In the genomic region with DNA sequence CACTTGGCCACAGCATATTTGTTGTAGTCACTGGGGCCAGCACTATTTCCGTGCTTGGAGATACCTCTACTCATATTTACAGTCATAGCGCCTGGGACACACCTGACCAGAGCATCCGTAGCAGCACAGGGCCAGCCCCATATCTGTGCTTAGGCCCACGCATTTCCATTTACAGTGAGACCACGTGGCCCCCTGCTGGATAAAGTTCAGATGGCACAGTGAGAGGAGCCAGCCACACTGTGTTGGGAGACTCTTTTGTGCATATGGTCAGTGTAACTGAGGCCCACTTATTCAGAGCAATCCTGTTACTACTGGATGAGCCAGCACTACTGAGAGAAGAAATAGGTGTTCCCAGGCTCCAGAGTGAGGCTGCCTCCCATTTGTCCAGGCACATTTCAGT, we compare ENCODE assay signal across 8 cellular contexts.
A peak's percentile ranks its signal among the peaks of the same experiment; 100 is the strongest.
DNase-seq lines count a peak whose midpoint lies in the region; ATAC-seq and TF ChIP-seq lines count a peak whose summit lies in the region.

No MANE protein-coding gene starts in this region.

- H3K4me1 Mint-ChIP-seq in GM23338 (peaks cover 4% of the 10 kb centered on the region; the same call in 2 of the 3 replicates), immature natural killer cell (no peaks in the 10 kb centered on the region)

- ATAC-seq in GM23338 = peak; percentile 97

- H3K79me2 ChIP-seq in GM23338 (replicated peaks; ENCODE audit: insufficient read depth) (no peaks in the 10 kb centered on the region), smooth muscle cell (ENCODE audit: low read depth) (no peaks in the 10 kb centered on the region)

- no peak overlapping the region for H3K9ac ChIP-seq in smooth muscle cell (ENCODE audit: low read depth)

- no peaks in the 10 kb centered on the region for H3K36me3 ChIP-seq in GM23338 (ENCODE audit: insufficient read depth)
- no peaks in the 10 kb centered on the region for H3K36me3 ChIP-seq in smooth muscle cell (ENCODE audit: low read depth)

- H3K27ac ChIP-seq in GM23338 (ENCODE audit: low read depth) (no peak overlapping the region), smooth muscle cell (ENCODE audit: low read depth) (no peak overlapping the region)

- H3K36me3 Mint-ChIP-seq in GM23338 (ENCODE audit: low read depth) (no peaks in the 10 kb centered on the region), immature natural killer cell (no peaks in the 10 kb centered on the region)

- H3K27me3 ChIP-seq in GM23338 (ENCODE audit: insufficient read depth) = no peaks in the 10 kb centered on the region
- no peaks in the 10 kb centered on the region for H3K27me3 ChIP-seq in smooth muscle cell (ENCODE audit: low read depth)

- 0 out of 2 replicates have a peak, but pooled peaks cover 5% of the 10 kb centered on the region for H3K9me2 ChIP-seq in GM23338 (ENCODE audit: insufficient read depth)

- no peaks in the 10 kb centered on the region for H3K4me1 ChIP-seq in GM23338 (ENCODE audit: insufficient read depth)
- no peaks in the 10 kb centered on the region for H3K4me1 ChIP-seq in smooth muscle cell (ENCODE audit: low read depth)

- H3K4me3 Mint-ChIP-seq in GM23338 (no peak overlapping the region), immature natural killer cell (no peak overlapping the region)

- peak; percentile 66 to 90 for TF ChIP-seq CTCF in GM23338 (conservative IDR thresholded peaks at IDR 0.05; ENCODE audit: low read depth in 2 of 2)
- TF ChIP-seq CTCF in smooth muscle cell (IDR thresholded peaks at IDR 0.05; ENCODE audit: borderline replicate concordance, insufficient read depth, poor library complexity, severe bottlenecking) = peak; percentile 69

- no peaks in the 10 kb centered on the region for H3K9me3 ChIP-seq in smooth muscle cell (replicated peaks; ENCODE audit: low read depth)

- H3K9me3 Mint-ChIP-seq in GM23338 (peaks cover 8% of the 10 kb centered on the region), immature natural killer cell (peaks cover 0 to 7% (median 0%) of the 10 kb centered on the region in 6 donors)

- DNase-seq in 8988T (peak; percentile 37), GM04504 (ENCODE audit: low read depth) (peak; percentile 4), GM23338 (ENCODE audit: low spot score) (peak; percentile 82), head of caudate nucleus (peak in 38 of 42 donors; percentile 9 to 76 (median 50)), smooth muscle cell (lab: John Stamatoyannopoulos, UW; ENCODE audit: unreplicated experiment) (no peak), immature natural killer cell (no peak)
- peak; percentile 12 for DNase-seq in activated CD4-positive, alpha-beta T cell treated with anti-CD3 and anti-CD28 coated beads, Interleukin-2, amount 50 U/mL, for 1 hour

- H3K27ac Mint-ChIP-seq in GM23338 (no peak overlapping the region), immature natural killer cell (no peak overlapping the region)

- TF ChIP-seq EP300 in Ishikawa (IDR thresholded peaks at IDR 0.05; ENCODE audit: borderline replicate concordance) = no peak

- peak; percentile 57 for TF ChIP-seq RAD21 in Ishikawa (IDR thresholded peaks at IDR 0.05; ENCODE audit: low read depth)

- H3K4me3 ChIP-seq in GM23338 = no peak overlapping the region
- no peak overlapping the region for H3K4me3 ChIP-seq in smooth muscle cell

- intact Hi-C loops in head of caudate nucleus (cut with DNase I) = no loop called here

- no peak overlapping the region for H3K4me2 ChIP-seq in GM23338
- H3K4me2 ChIP-seq in smooth muscle cell = no peak overlapping the region

- peaks cover 2% of the 10 kb centered on the region for H3K27me3 Mint-ChIP-seq in GM23338 (ENCODE audit: insufficient read depth, low read depth, poor library complexity)
- no peaks in the 10 kb centered on the region for H3K27me3 Mint-ChIP-seq in immature natural killer cell (ENCODE audit: low read depth in 3 of 3)

- WGBS in smooth muscle cell (ENCODE audit: low lambda C conversion rate) = 34% methylated on average over 5 of the region's 5 CpGs

- peak overlapping the region; percentile 93 for H2AFZ ChIP-seq in GM23338
- no peak overlapping the region for H2AFZ ChIP-seq in smooth muscle cell (ENCODE audit: low read depth)

- H4K20me1 ChIP-seq in GM23338 (replicated peaks; ENCODE audit: insufficient read depth) (no peaks in the 10 kb centered on the region), smooth muscle cell (ENCODE audit: low read depth) (no peaks in the 10 kb centered on the region)

- H3F3A ChIP-seq in GM23338 (replicated peaks; ENCODE audit: low read depth) (no peaks in the 10 kb centered on the region), smooth muscle cell (ENCODE audit: low read depth) (no peaks in the 10 kb centered on the region)

TF ChIP-seq in GM23338, 12 proteins besides CTCF, POLR2A, EP300 and RAD21 (continues in another document):
- TF ChIP-seq ZNF331 (CRISPR knock-in tag; IDR thresholded peaks at IDR 0.05; ENCODE audit: low read depth) = no peak
- TF ChIP-seq NANOG (IDR thresholded peaks at IDR 0.05; ENCODE audit: borderline replicate concordance) = no peak
- no peak for TF ChIP-seq ZNF114 (CRISPR knock-in tag; IDR thresholded peaks at IDR 0.05)
- no peak for TF ChIP-seq STAT1 (IDR thresholded peaks at IDR 0.05; ENCODE audit: unreplicated experiment)

TF ChIP-seq in Ishikawa, 13 proteins besides CTCF, POLR2A, EP300 and RAD21:
- TF ChIP-seq, protein P1, sequence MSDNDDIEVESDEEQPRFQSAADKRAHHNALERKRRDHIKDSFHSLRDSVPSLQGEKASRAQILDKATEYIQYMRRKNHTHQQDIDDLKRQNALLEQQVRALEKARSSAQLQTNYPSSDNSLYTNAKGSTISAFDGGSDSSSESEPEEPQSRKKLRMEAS (IDR thresholded peaks at IDR 0.05) = 0 out of 2 replicates have a peak, but pooled peaks have one; percentile 18
- TF ChIP-seq, protein P2, sequence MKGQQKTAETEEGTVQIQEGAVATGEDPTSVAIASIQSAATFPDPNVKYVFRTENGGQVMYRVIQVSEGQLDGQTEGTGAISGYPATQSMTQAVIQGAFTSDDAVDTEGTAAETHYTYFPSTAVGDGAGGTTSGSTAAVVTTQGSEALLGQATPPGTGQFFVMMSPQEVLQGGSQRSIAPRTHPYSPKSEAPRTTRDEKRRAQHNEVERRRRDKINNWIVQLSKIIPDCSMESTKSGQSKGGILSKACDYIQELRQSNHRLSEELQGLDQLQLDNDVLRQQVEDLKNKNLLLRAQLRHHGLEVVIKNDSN (IDR thresholded peaks at IDR 0.05) = peak; percentile 73
- no peak for TF ChIP-seq TAF1 (IDR thresholded peaks at IDR 0.05; ENCODE audit: low read depth)
TF ChIP-seq in Ishikawa: peak in this region for 2.

Comparison
In these comparisons a context has a peak if more than half of its experiments do, and no peak if none do; other contexts are left out.
1. DNase-seq: peak in 8988T (single experiment), GM04504 (single experiment), GM23338 (single experiment), activated CD4-positive, alpha-beta T cell treated with anti-CD3 and anti-CD28 coated beads, Interleukin-2, amount 50 U/mL, for 1 hour (single experiment) and head of caudate nucleus (38 of 42); none in smooth muscle cell (single experiment) and immature natural killer cell (0 of 3).